20 cellular contexts compared by ENCODE assay signal in the genomic region with DNA sequence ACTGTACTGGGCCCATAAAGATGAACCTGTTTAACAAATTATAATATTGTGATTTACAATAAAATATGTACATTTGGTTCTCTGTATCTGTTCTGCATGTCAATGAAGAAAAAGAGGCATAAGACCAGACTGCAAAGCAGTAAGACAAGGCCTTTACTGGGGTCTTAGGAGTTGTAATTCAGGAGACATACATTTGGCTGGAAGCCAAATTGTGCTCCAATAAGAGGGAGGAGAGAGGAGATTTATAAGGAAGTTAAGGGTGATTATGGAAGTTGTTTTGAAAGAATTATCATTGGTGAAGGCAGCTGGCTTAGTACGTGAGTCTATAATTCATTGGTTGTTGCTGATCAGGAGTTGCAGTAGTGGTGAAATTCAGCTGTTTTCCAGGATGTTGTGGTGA.
"Had no signal": no experiment of that assay in that cellular context is flagged by ENCODE, and none has a peak within 500 bp of the region (broad histone marks: within the 10 kb centered on the region; RNA-seq: fewer than 3 reads in every experiment).

No MANE protein-coding gene starts in this region.

- H3K9me3 Mint-ChIP-seq: activated T-cell treated with anti-CD3 and anti-CD28 coated beads, Interleukin-2, amount 50 U/mL, for 72 hours; natural killer cell; type B pancreatic cell had no signal

- H3K4me1 Mint-ChIP-seq: natural killer cell had no signal

- H3K4me3 ChIP-seq: body of pancreas, right atrium auricular region, spleen, testis had no signal

- ATAC-seq: activated T-cell treated with anti-CD3 and anti-CD28 coated beads, Interleukin-2, amount 50 U/mL, for 72 hours; body of pancreas; natural killer cell; stimulated activated naive CD8-positive, alpha-beta T cell treated with anti-CD3 and anti-CD28 coated beads, Interleukin-15, Interleukin-2, amounts not matched to agents 100 U/mL and 50 U/mL, for 24 hours had no signal

- H3K36me3 Mint-ChIP-seq: activated naive CD8-positive, alpha-beta T cell; natural killer cell; type B pancreatic cell had no signal

- H3K4me3 Mint-ChIP-seq: activated naive CD8-positive, alpha-beta T cell; activated T-cell treated with anti-CD3 and anti-CD28 coated beads, Interleukin-2, amount 50 U/mL, for 72 hours; natural killer cell; type B pancreatic cell had no signal

- H3K27me3 Mint-ChIP-seq: activated naive CD8-positive, alpha-beta T cell; type B pancreatic cell had no signal

- DNase-seq: activated CD4-positive, alpha-beta T cell treated with anti-CD3 and anti-CD28 coated beads for 4 hours; activated CD4-positive, alpha-beta T cell treated with anti-CD3 and anti-CD28 coated beads, Interleukin-2, amount 50 U/mL, for 4 hours; activated effector memory CD4-positive, alpha-beta T cell treated with Interleukin-2 at 50 U/mL for 16 hours; activated naive CD4-positive, alpha-beta T cell treated with Interleukin-2 at 50 U/mL for 16 hours; activated T-cell treated with anti-CD3 and anti-CD28 coated beads for 4 hours; activated T-cell treated with anti-CD3 and anti-CD28 coated beads, Interleukin-2, amount 50 U/mL, for 72 hours; aorta; body of pancreas; effector CD8-positive, alpha-beta T cell; islet precursor cell; midbrain; natural killer cell; spleen; stimulated activated CD4-positive, alpha-beta T cell treated with anti-CD3 and anti-CD28 coated beads, Interleukin-4, amount 100 ng/mL, for 1 hour; stimulated activated naive CD8-positive, alpha-beta T cell treated with anti-CD3 and anti-CD28 coated beads, Interleukin-15, Interleukin-2, amounts not matched to agents 100 U/mL and 50 U/mL, for 24 hours; T-helper 1 cell; testis had no signal

- H3K27ac Mint-ChIP-seq: activated naive CD8-positive, alpha-beta T cell; activated T-cell treated with anti-CD3 and anti-CD28 coated beads, Interleukin-2, amount 50 U/mL, for 72 hours; natural killer cell; type B pancreatic cell had no signal

- H3K27me3 ChIP-seq: body of pancreas, right atrium auricular region, spleen, testis had no signal

- H3K36me3 ChIP-seq: right atrium auricular region, spleen had no signal

- H3K9me3 ChIP-seq: body of pancreas, right atrium auricular region, spleen, testis had no signal

- H3K27ac ChIP-seq: body of pancreas, right atrium auricular region, spleen, testis had no signal

- H3K4me1 ChIP-seq: right atrium auricular region, spleen, testis had no signal
